ENCODE assay signal across 11 cellular contexts in genomic region chr13:97367427-97367826, GRCh38.
DNase-seq lines count a peak whose midpoint lies in the region; ATAC-seq and TF ChIP-seq lines count a peak whose summit lies in the region.
"Had no signal": no experiment of that assay in that cellular context is flagged by ENCODE, and none has a peak within 500 bp of the region (broad histone marks: within the 10 kb centered on the region; RNA-seq: fewer than 3 reads in every experiment).

No MANE protein-coding gene starts in this region.

- CTCF ChIA-PET in activated CD8-positive, alpha-beta memory T cell treated with anti-CD3 and anti-CD28 coated beads, Interleukin-2, amount 10 ng/mL, durations not matched to agents 7 days and 5 days (lab: Charles Lee) = interaction anchor here (1.4 to 1.5 kb wide), 2 partner anchors 24 to 257 kb away, joined by 3 to 5 read pairs; no protein-coding TSS in a partner anchor

- H3K4me1 ChIP-seq in gastrocnemius medialis = peaks cover 0 to 22% of the 10 kb centered on the region in 2 donors
- H3K4me1 ChIP-seq: parathyroid adenoma had no signal

- H3K4me3 ChIP-seq in gastrocnemius medialis (no peak overlapping the region), MG63 (no peak overlapping the region)

- H3K27me3 ChIP-seq in gastrocnemius medialis (no peaks in the 10 kb centered on the region), MG63 (no peaks in the 10 kb centered on the region)

- H3K36me3 ChIP-seq in gastrocnemius medialis (peaks cover 0 to 21% of the 10 kb centered on the region in 2 donors), MG63 (peaks cover 83% of the 10 kb centered on the region)

- peak overlapping the region; percentile 57 to 75 (median 67) for H3K27ac ChIP-seq in gastrocnemius medialis
- H3K27ac ChIP-seq: parathyroid adenoma had no signal

- peaks cover 4% of the 10 kb centered on the region for H3K36me3 Mint-ChIP-seq in activated CD8-positive, alpha-beta memory T cell treated with anti-CD3 and anti-CD28 coated beads, Interleukin-2, amount 10 ng/mL, durations not matched to agents 7 days and 5 days

- H3K27ac Mint-ChIP-seq in activated CD8-positive, alpha-beta memory T cell treated with anti-CD3 and anti-CD28 coated beads, Interleukin-2, amount 10 ng/mL, durations not matched to agents 7 days and 5 days = no peak overlapping the region

- H3K9me3 ChIP-seq in gastrocnemius medialis (no peaks in the 10 kb centered on the region), MG63 (no peaks in the 10 kb centered on the region)

- H3K9me3 Mint-ChIP-seq in activated CD8-positive, alpha-beta memory T cell treated with anti-CD3 and anti-CD28 coated beads, Interleukin-2, amount 10 ng/mL, durations not matched to agents 7 days and 5 days (ENCODE audit: low read depth) = no peaks in the 10 kb centered on the region

- ATAC-seq in gastrocnemius medialis (peak; percentile 79 to 85), HG03342 (IDR thresholded peaks at IDR 0.05; ENCODE audit: unreplicated experiment) (no peak)
- no peak for ATAC-seq in activated CD8-positive, alpha-beta memory T cell treated with anti-CD3 and anti-CD28 coated beads, Interleukin-2, amount 10 ng/mL, durations not matched to agents 7 days and 5 days

- H3K4me1 Mint-ChIP-seq in activated CD8-positive, alpha-beta memory T cell treated with anti-CD3 and anti-CD28 coated beads, Interleukin-2, amount 10 ng/mL, durations not matched to agents 7 days and 5 days = peaks cover 14% of the 10 kb centered on the region

- TF ChIP-seq CTCF in gastrocnemius medialis (IDR thresholded peaks at IDR 0.05 in 4 of 5, conservative IDR thresholded peaks at IDR 0.05 in 1 of 5) (no peak), GM13977 (IDR thresholded peaks at IDR 0.05; ENCODE audit: extremely low read depth, insufficient read depth, missing control alignments) (no peak)

- TF ChIP-seq POLR2A in gastrocnemius medialis (IDR thresholded peaks at IDR 0.05) = no peak

- no peak overlapping the region for H3K4me3 Mint-ChIP-seq in activated CD8-positive, alpha-beta memory T cell treated with anti-CD3 and anti-CD28 coated beads, Interleukin-2, amount 10 ng/mL, durations not matched to agents 7 days and 5 days

- intact Hi-C loops in gastrocnemius medialis (cut with DNase I; ENCODE audit: low total_unique reads) = loop anchor here (2.0 kb wide), 1 partner anchor 65 kb away; no protein-coding TSS in a partner anchor

- in situ Hi-C loops in SK-MEL-5 (cut with HindIII; ENCODE audit: low pct_unique_long_range_greater_than_20kb, low sequenced_read_pairs) (loop anchor here (10.0 kb wide), 1 partner anchor 253 kb away; no protein-coding TSS in a partner anchor), gastrocnemius medialis (cut with MboI; ENCODE audit: low sequenced_read_pairs in 4 of 4) (no loop called here), GM13977 (cut with MboI; ENCODE audit: low pct_unique_long_range_greater_than_20kb, low sequenced_read_pairs, unreplicated experiment) (no loop called here)

- DNase-seq in GM04503 (ENCODE audit: low read depth) (peak; percentile 84), SK-MEL-5 (ENCODE audit: low read depth, low spot score) (peak; percentile 75), hepatic stellate cell (ENCODE audit: low spot score) (peak; percentile 71), gastrocnemius medialis (peak; percentile 28 to 71), GM13977 (ENCODE audit: low spot score) (no peak), MG63 (no peak)
- DNase-seq in activated CD8-positive, alpha-beta memory T cell treated with anti-CD3 and anti-CD28 coated beads, Interleukin-2, amount 10 ng/mL, durations not matched to agents 7 days and 5 days = no peak
- DNase-seq: activated naive CD4-positive, alpha-beta T cell; NCI-H2029 treated with DMSO at 0.1 percent for 48 hours had no signal

- no peaks in the 10 kb centered on the region for H3K27me3 Mint-ChIP-seq in activated CD8-positive, alpha-beta memory T cell treated with anti-CD3 and anti-CD28 coated beads, Interleukin-2, amount 10 ng/mL, durations not matched to agents 7 days and 5 days

Comparison
In these comparisons a context has a peak if more than half of its experiments do, and no peak if none do; other contexts are left out.
1. DNase-seq: peak in GM04503 (single experiment), SK-MEL-5 (single experiment), hepatic stellate cell (single experiment) and gastrocnemius medialis (2 of 2); none in GM13977 (single experiment), MG63 (single experiment) and activated CD8-positive, alpha-beta memory T cell treated with anti-CD3 and anti-CD28 coated beads, Interleukin-2, amount 10 ng/mL, durations not matched to agents 7 days and 5 days (single experiment).
2. ATAC-seq: peak in gastrocnemius medialis (2 of 2); none in activated CD8-positive, alpha-beta memory T cell treated with anti-CD3 and anti-CD28 coated beads, Interleukin-2, amount 10 ng/mL, durations not matched to agents 7 days and 5 days (single experiment) and HG03342 (single experiment).